8 cellular contexts compared by ENCODE assay signal in the genomic region with DNA sequence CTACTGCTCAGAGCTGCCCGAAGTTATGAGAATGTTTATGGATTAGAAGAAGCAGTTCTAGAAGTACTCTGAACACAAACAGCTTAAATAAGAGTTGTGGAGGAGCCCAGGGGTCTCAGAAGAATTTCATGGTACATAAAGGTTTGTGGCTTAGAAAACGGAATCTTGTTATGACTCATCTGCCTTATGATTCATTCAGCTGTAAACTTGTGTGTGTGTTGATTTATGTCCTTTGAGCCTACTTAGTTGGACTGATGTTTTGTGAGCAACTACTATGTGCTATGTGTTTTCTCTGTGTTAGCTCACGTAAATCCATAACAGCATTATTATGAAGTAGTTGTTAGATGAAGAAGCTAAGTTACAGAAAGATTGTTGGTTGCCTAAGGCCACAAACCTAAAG.
DNase-seq lines count a peak whose midpoint lies in the region; ATAC-seq lines count a peak whose summit lies in the region.

No MANE protein-coding gene starts in this region.

- no peaks in the 10 kb centered on the region for H3K36me3 Mint-ChIP-seq in stimulated activated effector memory CD8-positive, alpha-beta T cell treated with anti-CD3 and anti-CD28 coated beads, Interleukin-12 subunit alpha, Interleukin-12 subunit beta, amount 100 ng/mL, for 72 hours

- H3K27ac Mint-ChIP-seq in stimulated activated effector memory CD8-positive, alpha-beta T cell treated with anti-CD3 and anti-CD28 coated beads, Interleukin-12 subunit alpha, Interleukin-12 subunit beta, amount 100 ng/mL, for 72 hours, result no peak overlapping the region

- DNase-seq in OCI-M1 (lab: John Stamatoyannopoulos, UW), result peak; percentile 16
- peak; percentile 81 for DNase-seq in renal cortical epithelial cell (ENCODE audit: low read depth)
- no peak for DNase-seq in putamen (ENCODE audit: low spot score)
- no peak for DNase-seq in DMS53 (lab: John Stamatoyannopoulos, UW)
- DNase-seq in stimulated activated effector memory CD8-positive, alpha-beta T cell treated with anti-CD3 and anti-CD28 coated beads, Interleukin-12 subunit alpha, Interleukin-12 subunit beta, amount 100 ng/mL, for 72 hours (ENCODE audit: low spot score in 2 of 2), result no peak
- no peak for DNase-seq in stimulated activated CD4-positive, alpha-beta T cell treated with anti-CD3 and anti-CD28 coated beads, Interleukin-1b, Interleukin-23, amount 100 ng/mL, for 48 hours

- H3K4me3 Mint-ChIP-seq in stimulated activated effector memory CD8-positive, alpha-beta T cell treated with anti-CD3 and anti-CD28 coated beads, Interleukin-12 subunit alpha, Interleukin-12 subunit beta, amount 100 ng/mL, for 72 hours, result no peak overlapping the region

- no peaks in the 10 kb centered on the region for H3K4me1 Mint-ChIP-seq in stimulated activated effector memory CD8-positive, alpha-beta T cell treated with anti-CD3 and anti-CD28 coated beads, Interleukin-12 subunit alpha, Interleukin-12 subunit beta, amount 100 ng/mL, for 72 hours

- H3K9me3 Mint-ChIP-seq in stimulated activated effector memory CD8-positive, alpha-beta T cell treated with anti-CD3 and anti-CD28 coated beads, Interleukin-12 subunit alpha, Interleukin-12 subunit beta, amount 100 ng/mL, for 72 hours, result peaks cover 3% of the 10 kb centered on the region

- ATAC-seq in GM19035 (IDR thresholded peaks at IDR 0.05; ENCODE audit: unreplicated experiment), result peak; percentile 77
- peak; percentile 79 for ATAC-seq in HG02885 (IDR thresholded peaks at IDR 0.05; ENCODE audit: poor library complexity, unreplicated experiment)
- no peak for ATAC-seq in stimulated activated effector memory CD8-positive, alpha-beta T cell treated with anti-CD3 and anti-CD28 coated beads, Interleukin-12 subunit alpha, Interleukin-12 subunit beta, amount 100 ng/mL, for 72 hours

Comparison
In these comparisons a context has a peak if more than half of its experiments do, and no peak if none do; other contexts are left out.
1. DNase-seq: peak in OCI-M1 (single experiment) and renal cortical epithelial cell (single experiment); none in putamen (single experiment), DMS53 (single experiment), stimulated activated effector memory CD8-positive, alpha-beta T cell treated with anti-CD3 and anti-CD28 coated beads, Interleukin-12 subunit alpha, Interleukin-12 subunit beta, amount 100 ng/mL, for 72 hours (0 of 2) and stimulated activated CD4-positive, alpha-beta T cell treated with anti-CD3 and anti-CD28 coated beads, Interleukin-1b, Interleukin-23, amount 100 ng/mL, for 48 hours (single experiment).